In genomic region chr18:50341443-50341842, GRCh38 we compare ENCODE assay signal across 22 cellular contexts.
"Had no signal": no experiment of that assay in that cellular context is flagged by ENCODE, and none has a peak within 500 bp of the region (broad histone marks: within the 10 kb centered on the region; RNA-seq: fewer than 3 reads in every experiment).

No MANE protein-coding gene starts in this region.

- H3K4me3 ChIP-seq: mucosa of descending colon, pancreas, right lobe of liver, suprapubic skin, transverse colon, vagina had no signal

- ATAC-seq: left colon; left ventricle myocardium superior; mucosa of descending colon; natural killer cell treated with Interleukin-12 subunit alpha and Interleukin-12 subunit beta and Interleukin-15 and Interleukin-18, amount 100 ng/mL, for 72 hours; pancreas; right lobe of liver; stimulated activated naive B cell treated with anti-CD40 and anti-IgM and Interleukin-4, amounts not matched to agents 10 μg/mL and 1 μg/mL and 100 μg/mL, for 72 hours; stimulated activated naive CD8-positive, alpha-beta T cell treated with anti-CD3 and anti-CD28 coated beads, Interleukin-15, amount 100 ng/mL, for 72 hours had no signal

- H3K27me3 ChIP-seq: neutrophil, pancreas, right lobe of liver, transverse colon, vagina had no signal

- H3K9me3 ChIP-seq: mucosa of descending colon, neutrophil, pancreas, right lobe of liver, suprapubic skin, transverse colon, vagina had no signal

- H3K27ac ChIP-seq: neutrophil, pancreas, right lobe of liver, suprapubic skin, transverse colon, vagina had no signal

- H3K4me1 ChIP-seq: pancreas, right lobe of liver, suprapubic skin, transverse colon, vagina had no signal

- DNase-seq: cortex of kidney; hypothalamus; immature natural killer cell; islet precursor cell; kidney glomerular epithelial cell; left colon; left ventricle myocardium superior; mesenchymal stem cell; mucosa of descending colon; naive B cell; pancreas; right lobe of liver; small intestine; stimulated activated CD4-positive, alpha-beta T cell treated with anti-CD3 and anti-CD28 coated beads, Interleukin-15, amount 100 ng/mL, for 24 hours; stimulated activated CD4-positive, alpha-beta T cell treated with anti-CD3 and anti-CD28 coated beads, Interleukin-2, amount 100 ng/mL, for 48 hours; stimulated activated naive B cell treated with anti-CD40 and anti-IgM and Interleukin-4, amounts not matched to agents 10 μg/mL and 1 μg/mL and 100 μg/mL, for 72 hours; stimulated activated naive CD8-positive, alpha-beta T cell treated with anti-CD3 and anti-CD28 coated beads, Interleukin-15, amount 100 ng/mL, for 72 hours; transverse colon had no signal

- H3K36me3 ChIP-seq: neutrophil, pancreas, right lobe of liver, suprapubic skin, transverse colon, vagina had no signal
